In the genomic region with DNA sequence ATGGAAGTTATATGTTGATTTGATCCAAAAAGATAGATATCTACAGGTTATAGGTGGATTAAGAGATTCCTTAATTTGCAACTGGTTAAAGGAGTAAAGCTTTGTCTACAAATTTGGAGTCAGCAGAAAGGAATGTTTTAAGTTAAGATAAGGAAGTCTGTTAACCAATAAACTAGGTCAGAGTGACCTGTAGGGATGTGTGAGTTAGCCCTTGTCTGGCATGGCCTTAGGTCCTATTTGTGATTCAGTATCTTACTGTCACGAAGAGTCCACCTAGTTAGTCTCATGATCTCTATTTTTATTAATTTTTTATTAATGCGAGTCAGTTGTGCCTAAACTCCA, we compare ENCODE assay signal across 17 cellular contexts.
DNase-seq lines count a peak whose midpoint lies in the region; ATAC-seq, FAIRE-seq and TF ChIP-seq lines count a peak whose summit lies in the region.
"Had no signal": no experiment of that assay in that cellular context is flagged by ENCODE, and none has a peak within 500 bp of the region (broad histone marks: within the 10 kb centered on the region; RNA-seq: fewer than 3 reads in every experiment).

No MANE protein-coding gene starts in this region.

- no peaks in the 10 kb centered on the region for H3K27me3 ChIP-seq in H7 (ENCODE audit: control insufficient read depth, insufficient read depth, low read length)
- H3K27me3 ChIP-seq: BLaER1, gastrocnemius medialis, ovary, stomach had no signal

- H3K36me3 ChIP-seq in mucosa of descending colon (ENCODE audit: low read depth) (no peaks in the 10 kb centered on the region), H7 (replicated peaks; ENCODE audit: control insufficient read depth, insufficient read depth, low read length) (no peaks in the 10 kb centered on the region)
- H3K36me3 ChIP-seq: BLaER1, gastrocnemius medialis, ovary, stomach, WERI-Rb-1 had no signal

- no peak for TF ChIP-seq CTCF in mucosa of descending colon (IDR thresholded peaks at IDR 0.05)

- H3K4me1 ChIP-seq in mucosa of descending colon (ENCODE audit: low read depth) = no peaks in the 10 kb centered on the region
- H3K4me1 ChIP-seq: BLaER1, gastrocnemius medialis, stomach had no signal

- peak; percentile 18 for FAIRE-seq in endometrium (lab: Jason Lieb, UNC)

- H3K4me3 ChIP-seq in mucosa of descending colon (no peak overlapping the region), H7 (ENCODE audit: insufficient read depth, low read depth, low read length) (no peak overlapping the region)
- H3K4me3 ChIP-seq: BLaER1, gastrocnemius medialis, ovary, stomach had no signal

- H3K9me3 ChIP-seq in mucosa of descending colon = peaks cover 7% of the 10 kb centered on the region
- H3K9me3 ChIP-seq: BLaER1, gastrocnemius medialis, ovary had no signal

- peak; percentile 36 for ATAC-seq in mucosa of descending colon
- no peak for ATAC-seq in HG03439 (IDR thresholded peaks at IDR 0.05; ENCODE audit: unreplicated experiment)
- ATAC-seq: gastrocnemius medialis had no signal

- DNase-seq in ELR (ENCODE audit: low read depth) (peak; percentile 95), NCI-H226 (peak; percentile 79), mucosa of descending colon (no peak), H7 (no peak), NCI-H1694 treated with DMSO at 0.1 percent for 48 hours (lab: John Stamatoyannopoulos, UW) (no peak)
- DNase-seq in stimulated activated CD4-positive, alpha-beta T cell treated with anti-CD3 and anti-CD28 coated beads, Interleukin-15, amount 100 ng/mL, for 24 hours = no peak
- DNase-seq: activated CD8-positive, alpha-beta memory T cell treated with anti-CD3 and anti-CD28 coated beads for 24 hours; gastrocnemius medialis; immature natural killer cell; NCI-H1436 treated with DMSO at 0.1 percent for 48 hours; NCI-H510A treated with DMSO at 0.1 percent for 48 hours; ovary; stomach; WERI-Rb-1 had no signal

- intact Hi-C loops in mucosa of descending colon (cut with DNase I, micrococcal nuclease) = no loop called here

Comparison
In these comparisons a context has a peak if more than half of its experiments do, and no peak if none do; other contexts are left out.
1. DNase-seq: peak in ELR (single experiment) and NCI-H226 (single experiment); none in mucosa of descending colon (0 of 3), H7 (single experiment), stimulated activated CD4-positive, alpha-beta T cell treated with anti-CD3 and anti-CD28 coated beads, Interleukin-15, amount 100 ng/mL, for 24 hours (single experiment) and NCI-H1694 treated with DMSO at 0.1 percent for 48 hours (single experiment).